28 cellular contexts compared by ENCODE assay signal in genomic region chr10:38103754-38104153, GRCh38.
"Had no signal": no experiment of that assay in that cellular context is flagged by ENCODE, and none has a peak within 500 bp of the region (broad histone marks: within the 10 kb centered on the region; RNA-seq: fewer than 3 reads in every experiment).

No MANE protein-coding gene starts in this region.

- H3K27ac ChIP-seq: esophagus squamous epithelium, neutrophil, pancreas, right lobe of liver, testis, transverse colon, upper lobe of right lung, uterus had no signal

- H3K36me3 ChIP-seq: neutrophil, uterus had no signal

- DNase-seq: cortex of kidney; effector memory CD8-positive, alpha-beta T cell; esophagus squamous epithelium; foreskin melanocyte; hypothalamus; immature natural killer cell; islet precursor cell; kidney glomerular epithelial cell; left ventricle myocardium superior; mesenchymal stem cell; mucosa of descending colon; naive B cell; pancreas; right lobe of liver; small intestine; stimulated activated CD4-positive, alpha-beta T cell treated with anti-CD3 and anti-CD28 coated beads, Interleukin-15, amount 100 ng/mL, for 24 hours; stimulated activated CD4-positive, alpha-beta T cell treated with anti-CD3 and anti-CD28 coated beads, Interleukin-2, amount 100 ng/mL, for 48 hours; stimulated activated naive CD4-positive, alpha-beta T cell; stimulated activated naive CD8-positive, alpha-beta T cell treated with anti-CD3 and anti-CD28 coated beads, Interleukin-15, amount 100 ng/mL, for 72 hours; testis; transverse colon; upper lobe of right lung; uterus had no signal

- H3K4me3 Mint-ChIP-seq: effector memory CD8-positive, alpha-beta T cell; immature natural killer cell; mesothelial cell of epicardium; naive B cell; natural killer cell treated with Interleukin-12 subunit alpha and Interleukin-12 subunit beta and Interleukin-15 and Interleukin-18, amount 100 ng/mL, for 72 hours; neural crest cell; stimulated activated naive CD8-positive, alpha-beta T cell treated with anti-CD3 and anti-CD28 coated beads, Interleukin-15, amount 100 ng/mL, for 72 hours had no signal

- H3K27ac Mint-ChIP-seq: effector memory CD8-positive, alpha-beta T cell; immature natural killer cell; mesothelial cell of epicardium; natural killer cell treated with Interleukin-12 subunit alpha and Interleukin-12 subunit beta and Interleukin-15 and Interleukin-18, amount 100 ng/mL, for 72 hours; stimulated activated naive CD8-positive, alpha-beta T cell treated with anti-CD3 and anti-CD28 coated beads, Interleukin-15, amount 100 ng/mL, for 72 hours had no signal

- ATAC-seq: effector memory CD8-positive, alpha-beta T cell; left ventricle myocardium superior; mucosa of descending colon; natural killer cell treated with Interleukin-12 subunit alpha and Interleukin-12 subunit beta and Interleukin-15 and Interleukin-18, amount 100 ng/mL, for 72 hours; pancreas; right lobe of liver; stimulated activated naive CD8-positive, alpha-beta T cell treated with anti-CD3 and anti-CD28 coated beads, Interleukin-15, amount 100 ng/mL, for 72 hours; upper lobe of right lung had no signal

- H3K4me3 ChIP-seq: esophagus squamous epithelium, lung, mucosa of descending colon, pancreas, right lobe of liver, testis, transverse colon, upper lobe of right lung, uterus had no signal

- H3K4me1 ChIP-seq: esophagus squamous epithelium, pancreas, right lobe of liver, testis, transverse colon, upper lobe of right lung, uterus had no signal

- H3K27me3 Mint-ChIP-seq: effector memory CD8-positive, alpha-beta T cell; naive B cell; natural killer cell treated with Interleukin-12 subunit alpha and Interleukin-12 subunit beta and Interleukin-15 and Interleukin-18, amount 100 ng/mL, for 72 hours; stimulated activated naive CD8-positive, alpha-beta T cell treated with anti-CD3 and anti-CD28 coated beads, Interleukin-15, amount 100 ng/mL, for 72 hours had no signal

- H3K4me1 Mint-ChIP-seq: mesothelial cell of epicardium, neural crest cell had no signal

- H3K27me3 ChIP-seq: esophagus squamous epithelium, neutrophil, pancreas, right lobe of liver, testis, transverse colon, upper lobe of right lung, uterus had no signal

- H3K9me3 ChIP-seq: neutrophil, testis had no signal
